8 cellular contexts compared by ENCODE assay signal in genomic region chr9:37575511-37575914, GRCh38. TPM values are rescaled to one million over a fixed set of nuclear protein-coding genes. Genes with fewer than 3 reads are reported as not detected.
DNase-seq lines count a peak whose midpoint lies in the region; ATAC-seq lines count a peak whose summit lies in the region.

No MANE protein-coding gene starts in this region.

- 8 to 14% methylated on average over 5 of the region's 5 CpGs for WGBS in ectodermal cell, 2 experiments

- H3K9me3 ChIP-seq in ectodermal cell (ENCODE audit: control insufficient read depth, low read length) = no peaks in the 10 kb centered on the region
- H3K9me3 ChIP-seq in muscle layer of colon (ENCODE audit: low read length) = no peaks in the 10 kb centered on the region

- peak; percentile 48 for DNase-seq in G401 (ENCODE audit: low spot score)
- peak; percentile 79 for DNase-seq in NAMALWA (ENCODE audit: low spot score)
- no peak for DNase-seq in kidney glomerular epithelial cell (lab: John Stamatoyannopoulos, UW)
- DNase-seq in activated CD4-positive, CD25-positive, alpha-beta regulatory T cell (lab: John Stamatoyannopoulos, UW) = no peak
- no peak for DNase-seq in NCI-H1048 (lab: John Stamatoyannopoulos, UW)

- H3K4me1 ChIP-seq in ectodermal cell (ENCODE audit: control insufficient read depth, insufficient read depth, low read length) = peaks cover 28% of the 10 kb centered on the region
- peaks cover 30% of the 10 kb centered on the region for H3K4me1 ChIP-seq in muscle layer of colon (ENCODE audit: insufficient read depth, low read length)

- H3K27me3 ChIP-seq in ectodermal cell (ENCODE audit: control insufficient read depth, insufficient read depth, low read length, poor library complexity, severe bottlenecking) = no peaks in the 10 kb centered on the region
- no peaks in the 10 kb centered on the region for H3K27me3 ChIP-seq in muscle layer of colon (ENCODE audit: control insufficient read depth in 1 of 2, insufficient read depth in 2 of 2, low read length in 2 of 2)

- peak overlapping the region; percentile 82 for H3K9ac ChIP-seq in muscle layer of colon (ENCODE audit: low read length)

- peak overlapping the region; percentile 92 for H3K27ac ChIP-seq in ectodermal cell (ENCODE audit: insufficient read depth, low read depth, low read length, poor library complexity, severe bottlenecking)
- peak overlapping the region; percentile 95 for H3K27ac ChIP-seq in muscle layer of colon (ENCODE audit: low read depth, low read length)

- H3K36me3 ChIP-seq in ectodermal cell (ENCODE audit: control insufficient read depth, insufficient read depth, low read length) (no peaks in the 10 kb centered on the region), muscle layer of colon (ENCODE audit: insufficient read depth, low read length) (peaks cover 2% of the 10 kb centered on the region)

- in situ Hi-C loops in G401 (cut with HindIII; ENCODE audit: low sequenced_read_pairs) = no loop called here

- peak overlapping the region; percentile 85 for H3K4me3 ChIP-seq in ectodermal cell (ENCODE audit: insufficient read depth, low read depth, low read length)
- H3K4me3 ChIP-seq in muscle layer of colon (ENCODE audit: low read depth in 1 of 2, low read length in 2 of 2) = peak overlapping the region; percentile 73 to 85

- peak; percentile 50 for ATAC-seq in GM21619 (IDR thresholded peaks at IDR 0.05; ENCODE audit: unreplicated experiment)

RNA-seq across cellular contexts. Expression of gene FBXO10, which starts 0.7 kb away (rescaled TPM):
- total RNA-seq in G401 (2014; rRNA removed; shearing (Covaris generic)) = 17.5 and 32.2 TPM in 2 replicates
- 48.5 TPM for polyA plus RNA-seq in ectodermal cell (2013, experiment 1 of 4)
- 62.0 TPM for polyA plus RNA-seq in ectodermal cell (2013, experiment 2 of 4)
- 39.8 TPM for polyA plus RNA-seq in ectodermal cell (2013, experiment 3 of 4)
- 42.6 TPM for polyA plus RNA-seq in ectodermal cell (2013, experiment 4 of 4)

RNA-seq across cellular contexts. Expression of gene TOMM5, which starts 16.9 kb away (rescaled TPM):
- 353 and 360 TPM in 2 replicates for total RNA-seq in G401 (2014; rRNA removed; shearing (Covaris generic))
- 167 TPM for polyA plus RNA-seq in ectodermal cell (2013, experiment 1 of 4)
- 177 TPM for polyA plus RNA-seq in ectodermal cell (2013, experiment 2 of 4)
- polyA plus RNA-seq in ectodermal cell (2013, experiment 3 of 4) = 154 TPM
- polyA plus RNA-seq in ectodermal cell (2013, experiment 4 of 4) = 165 TPM

Comparison
In these comparisons a context has a peak if more than half of its experiments do, and no peak if none do; other contexts are left out.
1. DNase-seq: peak in G401 (single experiment) and NAMALWA (single experiment); none in kidney glomerular epithelial cell (single experiment), activated CD4-positive, CD25-positive, alpha-beta regulatory T cell (0 of 4) and NCI-H1048 (single experiment).